Comparison of ENCODE assay signal across 23 cellular contexts in genomic region chr15:68423359-68424028, GRCh38. TPM values are rescaled to one million over a fixed set of nuclear protein-coding genes. Genes with fewer than 3 reads are reported as not detected.
"Had no signal": no experiment of that assay in that cellular context is flagged by ENCODE, and none has a peak within 500 bp of the region (broad histone marks: within the 10 kb centered on the region; RNA-seq: fewer than 3 reads in every experiment).

No MANE protein-coding gene starts in this region.

- H3K4me3 ChIP-seq: dorsolateral prefrontal cortex, esophagus squamous epithelium, gastrocnemius medialis, transverse colon had no signal

- ATAC-seq: activated CD4-positive, CD25-positive, alpha-beta regulatory T cell treated with anti-CD3 and anti-CD28 coated beads, Interleukin-2, amount 50 U/mL, for 24 hours; effector memory CD8-positive, alpha-beta T cell; gastrocnemius medialis; left cardiac atrium; right cardiac atrium; stimulated activated naive CD8-positive, alpha-beta T cell treated with anti-CD3 and anti-CD28 coated beads, Interleukin-15, amount 100 ng/mL, for 72 hours; T-cell had no signal

- H3K27me3 ChIP-seq: brain microvascular endothelial cell, dorsolateral prefrontal cortex, gastrocnemius medialis, transverse colon had no signal

- DNase-seq: activated CD4-positive, alpha-beta memory T cell treated with anti-CD3 and anti-CD28 coated beads, Interleukin-2, amount 10 ng/mL, durations not matched to agents 7 days and 5 days; activated CD4-positive, alpha-beta T cell treated with anti-CD3 and anti-CD28 coated beads, Interleukin-2, amount 10 ng/mL, durations not matched to agents 24 days and 14 days; activated effector memory CD4-positive, alpha-beta T cell treated with anti-CD3 and anti-CD28 coated beads, Interleukin-2, amount 50 U/mL, for 16 hours; activated naive CD4-positive, alpha-beta T cell treated with anti-CD3 and anti-CD28 coated beads, Interleukin-2, amount 50 U/mL, for 16 hours; activated T-cell treated with anti-CD3 and anti-CD28 coated beads for 4 hours; anterior cingulate cortex; brain microvascular endothelial cell; central memory CD4-positive, alpha-beta T cell; dorsolateral prefrontal cortex; effector memory CD8-positive, alpha-beta T cell; esophagus squamous epithelium; gastrocnemius medialis; hypothalamus; left cardiac atrium; naive B cell; right cardiac atrium; stimulated activated CD4-positive, alpha-beta T cell treated with anti-CD3 and anti-CD28 coated beads, Interleukin-12 subunit alpha, Interleukin-12 subunit beta, amount 100 ng/mL, for 4 hours; stimulated activated naive CD8-positive, alpha-beta T cell treated with anti-CD3 and anti-CD28 coated beads, Interleukin-15, amount 100 ng/mL, for 72 hours; T-cell; transverse colon had no signal

- H3K36me3 ChIP-seq: esophagus squamous epithelium, gastrocnemius medialis, transverse colon had no signal

- H3K9me3 ChIP-seq: esophagus squamous epithelium, gastrocnemius medialis, transverse colon had no signal

- H3K27ac ChIP-seq: brain microvascular endothelial cell, dorsolateral prefrontal cortex, esophagus squamous epithelium, gastrocnemius medialis, transverse colon, VCaP had no signal

- H3K4me1 ChIP-seq: gastrocnemius medialis had no signal

RNA-seq across cellular contexts. Expression of gene ITGA11, which starts 8.5 kb away (rescaled TPM):
- total RNA-seq: progenitor cell of endocrine pancreas had no signal
